11 cellular contexts compared by ENCODE assay signal in genomic region chr2:68499133-68499532, GRCh38.
"Had no signal": no experiment of that assay in that cellular context is flagged by ENCODE, and none has a peak within 500 bp of the region (broad histone marks: within the 10 kb centered on the region; RNA-seq: fewer than 3 reads in every experiment).

No MANE protein-coding gene starts in this region.

- H2AFZ ChIP-seq: GM23248, GM23338 had no signal

- H3K4me1 ChIP-seq: HAP-1 had no signal

- H3K27ac ChIP-seq: GM23248 had no signal

- DNase-seq: GM23248, GOT3, H7, H9, HCEC 1CT, HFFc6 had no signal

- ATAC-seq: GM23338, HCT116 had no signal

- H3K4me3 ChIP-seq: GM23248, GM23338, HAP-1 had no signal

- H3K9me3 ChIP-seq: HAP-1 had no signal

- H3K36me3 ChIP-seq: HAP-1 had no signal

- H3K9ac ChIP-seq: GM23248 had no signal

- H3K4me2 ChIP-seq: GM23338 had no signal

- FAIRE-seq: H1, H54 had no signal
